Comparison of ENCODE assay signal across 9 cellular contexts in genomic region chr20:62928246-62928939, GRCh38. TPM values are rescaled to one million over a fixed set of nuclear protein-coding genes. Genes with fewer than 3 reads are reported as not detected.
A peak's percentile ranks its signal among the peaks of the same experiment; 100 is the strongest.
DNase-seq lines count a peak whose midpoint lies in the region; ATAC-seq, FAIRE-seq and TF ChIP-seq lines count a peak whose summit lies in the region.
"Had no signal": no experiment of that assay in that cellular context is flagged by ENCODE, and none has a peak within 500 bp of the region (broad histone marks: within the 10 kb centered on the region; RNA-seq: fewer than 3 reads in every experiment).

No MANE protein-coding gene starts in this region.

- peak overlapping the region; percentile 53 for H2AK5ac ChIP-seq in H1 (ENCODE audit: low read depth, low read length)

- no peak overlapping the region for H3K23ac ChIP-seq in H1 (ENCODE audit: insufficient read length)

- H3K27ac ChIP-seq in BLaER1 (peak overlapping the region; percentile 64), H1 (ENCODE audit: low read depth, low read length) (peak overlapping the region; percentile 78)

- H3K4me2 ChIP-seq in BLaER1 (peak overlapping the region; percentile 97), H1 (ENCODE audit: insufficient read depth in 1 of 2, low read depth in 2 of 2, low read length in 2 of 2) (peak overlapping the region; percentile 99 to 100)

- no peak overlapping the region for H4K5ac ChIP-seq in H1 (ENCODE audit: insufficient read length, low read depth, low read length)

- TF ChIP-seq RAD21 in H1 (IDR thresholded peaks at IDR 0.05 in 1 of 2, conservative IDR thresholded peaks at IDR 0.05 in 1 of 2; ENCODE audit: low read depth in 2 of 2, low read length in 2 of 2) = no peak

- H3K4me3 ChIP-seq in BLaER1 (peak overlapping the region; percentile 83), NT2/D1 (ENCODE audit: insufficient read length, low read depth) (peak overlapping the region; percentile 85), H1 (ENCODE audit: extremely low read depth in 1 of 4, insufficient read depth in 2 of 4, low read depth in 3 of 4, low read length in 4 of 4) (peak overlapping the region; percentile 76 to 99 (median 94))

- H3K27ac Mint-ChIP-seq in naive B cell = peak overlapping the region; percentile 90 to 96 (median 94)

- no peaks in the 10 kb centered on the region for H3K27me3 Mint-ChIP-seq in naive B cell

- peak overlapping the region; percentile 55; the same call in 1 of the 2 replicates for H2BK20ac ChIP-seq in H1 (ENCODE audit: low read length)

- peak overlapping the region; percentile 97; the same call in 1 of the 2 replicates for H2BK12ac ChIP-seq in H1 (ENCODE audit: low read depth, low read length)

- no peak for TF ChIP-seq CTCF in H1 (IDR thresholded peaks at IDR 0.05; ENCODE audit: control extremely low read depth in 1 of 3, insufficient read depth in 1 of 3, low read depth in 1 of 3, low read length in 3 of 3)

- H3K4me1 ChIP-seq in BLaER1 = peaks cover 82% of the 10 kb centered on the region
- H3K4me1 ChIP-seq in NT2/D1 (ENCODE audit: insufficient read depth, insufficient read length) = peaks cover 3% of the 10 kb centered on the region
- H3K4me1 ChIP-seq in H1 (replicated peaks in 1 of 4; ENCODE audit: control insufficient read depth in 3 of 4, insufficient read depth in 4 of 4, low read length in 3 of 4) = peaks cover 9 to 43% (median 22%) of the 10 kb centered on the region in 4 experiments

- H3K36me3 ChIP-seq in BLaER1 = peaks cover 16% of the 10 kb centered on the region
- H3K36me3 ChIP-seq in NT2/D1 (ENCODE audit: insufficient read depth, insufficient read length, low read length) = peaks cover 34% of the 10 kb centered on the region
- peaks cover 0 to 3% (median 0%) of the 10 kb centered on the region in 4 experiments; a peak in 1 of 8 replicates for H3K36me3 ChIP-seq in H1 (ENCODE audit: control insufficient read depth in 2 of 4, insufficient read depth in 4 of 4, low read length in 3 of 4)

- H3K27me3 ChIP-seq in BLaER1 (no peaks in the 10 kb centered on the region), NT2/D1 (ENCODE audit: insufficient read depth, insufficient read length) (no peaks in the 10 kb centered on the region), H1 (replicated peaks in 1 of 4; ENCODE audit: control insufficient read depth in 3 of 4, extremely low read depth in 1 of 4, insufficient read depth in 3 of 4, low read length in 3 of 4) (no peaks in the 10 kb centered on the region)

- H3K14ac ChIP-seq in H1 (ENCODE audit: insufficient read length) = no peak overlapping the region

- peak; percentile 83 for DNase-seq in NT2/D1 (ENCODE audit: low read depth, low spot score)
- no peak for DNase-seq in H1 (ENCODE audit: low read depth in 1 of 2, low spot score in 2 of 2)
- no peak for DNase-seq in naive B cell
- DNase-seq in NCI-H146 treated with DMSO at 0.1 percent for 48 hours (lab: John Stamatoyannopoulos, UW; ENCODE audit: unreplicated experiment) = no peak
- no peak for DNase-seq in T1000 (lab: John Stamatoyannopoulos, UW)
- DNase-seq: NCI-H446 had no signal

- 0 out of 3 replicates have a peak, but pooled peaks of 1 of the 2 experiments have one; percentile 23 for TF ChIP-seq EP300 in H1 (IDR thresholded peaks at IDR 0.05; ENCODE audit: borderline replicate concordance in 1 of 2, low read depth in 2 of 2, low read length in 2 of 2)

- H3K9me3 Mint-ChIP-seq in naive B cell = no peaks in the 10 kb centered on the region

- WGBS in H1 (ENCODE audit: extremely low coverage in 1 of 2, insufficient coverage in 1 of 2, insufficient read length in 1 of 2, insufficient replicate concordance in 2 of 2, low coverage in 1 of 2, low lambda C conversion rate in 2 of 2, missing lambda C conversion rate in 1 of 2), 2 experiments = 4% methylated on average over 14 of the region's 14 CpGs; no CpG with 5 or more reads in 1 of the 2 experiments

- H4K91ac ChIP-seq in H1 (replicated peaks; ENCODE audit: insufficient read length, low read length) = peak overlapping the region; percentile 53

- CTCF ChIA-PET in H1 (lab: Charles Lee; ENCODE audit: partially characterized antibody) = interaction anchor here (0.7 to 4.2 kb wide), 10 partner anchors 8 to 119 kb away, joined by 3 to 32 read pairs (median 6); partner anchors contain the start of gene GID8

- H3K36me3 Mint-ChIP-seq in naive B cell = no peaks in the 10 kb centered on the region

- H3K79me2 ChIP-seq in H1 (ENCODE audit: control insufficient read depth in 1 of 2, insufficient read depth in 2 of 2, low read length in 2 of 2) = peaks cover 56 to 84% of the 10 kb centered on the region in 2 experiments

- POLR2A ChIA-PET in H1 (lab: Charles Lee; ENCODE audit: partially characterized antibody) = interaction anchor here (1.0 to 20.3 kb wide), 16 partner anchors 8 to 363 kb away, joined by 3 to 363 read pairs (median 5); partner anchors contain the start of genes BHLHE23, GID8 and SLC17A9

- no peak overlapping the region for H2AFZ ChIP-seq in H1 (ENCODE audit: low read length)

- TF ChIP-seq POLR2A in H1 (IDR thresholded peaks at IDR 0.05; ENCODE audit: control extremely low read depth in 1 of 2, low read depth in 2 of 2, low read length in 2 of 2) = peak; percentile 49 to 82

- H2BK5ac ChIP-seq in H1 (ENCODE audit: low read depth, low read length) = peak overlapping the region; percentile 97

- H3K4me3 Mint-ChIP-seq in naive B cell = peak overlapping the region; percentile 86 to 98 (median 93)

- H3K9ac ChIP-seq in BLaER1 = peak overlapping the region; percentile 76
- H3K9ac ChIP-seq in NT2/D1 (ENCODE audit: insufficient read length, low read depth) = peak overlapping the region; percentile 98
- H3K9ac ChIP-seq in H1 (replicated peaks in 1 of 4; ENCODE audit: extremely low read depth in 1 of 4, low read depth in 3 of 4, low read length in 3 of 4) = peak overlapping the region; percentile 15 to 89 (median 58)

- H3K56ac ChIP-seq in H1 (replicated peaks; ENCODE audit: insufficient read length, low read depth, low read length) = peak overlapping the region; percentile 87

- no peak overlapping the region for H4K8ac ChIP-seq in H1 (ENCODE audit: extremely low read depth, insufficient read depth, low read length)

- ATAC-seq in naive B cell (ENCODE audit: low read depth in 2 of 2) (no peak), GM18870 (IDR thresholded peaks at IDR 0.05; ENCODE audit: unreplicated experiment) (no peak), HG02852 (IDR thresholded peaks at IDR 0.05; ENCODE audit: unreplicated experiment) (no peak)

- peaks cover 40 to 74% (median 65%) of the 10 kb centered on the region in 3 donors for H3K4me1 Mint-ChIP-seq in naive B cell

- H3K23me2 ChIP-seq in H1 (ENCODE audit: low read depth, low read length) = peaks cover 28% of the 10 kb centered on the region

- peaks cover 2% of the 10 kb centered on the region; the same call in 1 of the 2 replicates for H3K79me1 ChIP-seq in H1 (ENCODE audit: low read depth, low read length)

- peak overlapping the region; percentile 86; the same call in 1 of the 2 replicates for H3K18ac ChIP-seq in H1 (ENCODE audit: extremely low read depth, low read length)

- no peak for FAIRE-seq in H1 (lab: Jason Lieb, UNC)

- H3K9me3 ChIP-seq in BLaER1 (no peaks in the 10 kb centered on the region), NT2/D1 (ENCODE audit: insufficient read depth, low read length) (no peaks in the 10 kb centered on the region), H1 (ENCODE audit: insufficient read depth in 2 of 2, low read depth in 1 of 2, low read length in 1 of 2) (no peaks in the 10 kb centered on the region)

- peak overlapping the region; percentile 7 for H2BK120ac ChIP-seq in H1 (replicated peaks; ENCODE audit: low read depth, low read length)

- H2BK15ac ChIP-seq in H1 (ENCODE audit: low read length) = peak overlapping the region; percentile 96

- no peak overlapping the region for H3K4ac ChIP-seq in H1 (replicated peaks; ENCODE audit: insufficient read length, low read depth, low read length)

- peaks cover 95% of the 10 kb centered on the region for H4K20me1 ChIP-seq in BLaER1
- H4K20me1 ChIP-seq in H1 (replicated peaks in 1 of 2; ENCODE audit: control insufficient read depth in 1 of 2, insufficient read depth in 2 of 2, low read length in 2 of 2) = peaks cover 29 to 31% of the 10 kb centered on the region in 2 experiments

TF ChIP-seq in H1, 55 proteins besides CTCF, POLR2A, EP300 and RAD21 (continues in another document):
- no peak for TF ChIP-seq POU5F1 (IDR thresholded peaks at IDR 0.05; ENCODE audit: low read depth, low read length)

RNA-seq across cellular contexts. Expression of gene DIDO1, which starts 2.1 kb away (rescaled TPM):
- total RNA-seq in H1 (2021; fragmentation: NEBNext Ultra II Directional; extraction: Animal tissue kit (Norgen Biotek cat#: 25700)) = 82.8 and 83.2 TPM in 2 replicates
- 53.6 and 58.8 TPM in 2 replicates for polyA plus RNA-seq in H1 (2011; rRNA removed)
- polyA plus RNA-seq in H1 (2011; cell fraction: cytosol; rRNA removed) = 66.3 TPM
- polyA plus RNA-seq in H1 (2011; cell fraction: nucleus; rRNA removed) = 116 TPM
- 47.3 to 53.1 TPM (median 49.3 TPM) in 4 replicates for polyA plus RNA-seq in H1 (2012, experiment 1 of 2)
- 13.9 TPM for polyA plus RNA-seq in H1 (2012, experiment 2 of 2)
- 63.3 TPM for polyA plus RNA-seq in H1 (2013, experiment 1 of 2)
- 61.2 TPM for polyA plus RNA-seq in H1 (2013, experiment 2 of 2)
- polyA minus RNA-seq in H1 (2011; rRNA and poly(A)+ RNA removed) = 46.3 and 51.4 TPM in 2 replicates
- polyA minus RNA-seq in H1 (2011; cell fraction: cytosol; rRNA and poly(A)+ RNA removed) = 31.8 TPM
- 65.1 TPM for polyA minus RNA-seq in H1 (2011; cell fraction: nucleus; rRNA and poly(A)+ RNA removed)
- polyA plus RNA-seq in naive B cell (ENCODE audit: low read depth in 6 of 6) = 10 to 100 TPM; 24.3 to 39.9 (median 28.3) TPM

RNA-seq across cellular contexts. Expression of gene GID8, which starts 9.6 kb away (rescaled TPM):
- total RNA-seq in H1 (2021; fragmentation: NEBNext Ultra II Directional; extraction: Animal tissue kit (Norgen Biotek cat#: 25700)) = 72.9 and 73.1 TPM in 2 replicates
- polyA plus RNA-seq in H1 (2011; rRNA removed) = 39.7 and 40.7 TPM in 2 replicates
- 44.1 TPM for polyA plus RNA-seq in H1 (2011; cell fraction: cytosol; rRNA removed)
- polyA plus RNA-seq in H1 (2011; cell fraction: nucleus; rRNA removed) = 33.3 TPM
- polyA plus RNA-seq in H1 (2012, experiment 1 of 2) = 43.9 to 48.5 TPM (median 46.8 TPM) in 4 replicates
- 28.5 TPM for polyA plus RNA-seq in H1 (2012, experiment 2 of 2)
- 46.0 TPM for polyA plus RNA-seq in H1 (2013, experiment 1 of 2)
- polyA plus RNA-seq in H1 (2013, experiment 2 of 2) = 45.2 TPM
- 51.3 and 52.9 TPM in 2 replicates for polyA minus RNA-seq in H1 (2011; rRNA and poly(A)+ RNA removed)
- 29.9 TPM for polyA minus RNA-seq in H1 (2011; cell fraction: cytosol; rRNA and poly(A)+ RNA removed)
- polyA minus RNA-seq in H1 (2011; cell fraction: nucleus; rRNA and poly(A)+ RNA removed) = 23.9 TPM
- polyA plus RNA-seq in naive B cell (ENCODE audit: low read depth in 6 of 6) = 10 to 100 TPM; 15.7 to 19.7 (median 17.8) TPM

RNA-seq across cellular contexts. Expression of gene SLC17A9, which starts 24.1 kb away (rescaled TPM):
- total RNA-seq in H1 (2021; fragmentation: NEBNext Ultra II Directional; extraction: Animal tissue kit (Norgen Biotek cat#: 25700)) = 31.1 and 35.2 TPM in 2 replicates
- polyA plus RNA-seq in H1 (2011; rRNA removed) = 23.5 and 39.6 TPM in 2 replicates
- polyA plus RNA-seq in H1 (2011; cell fraction: cytosol; rRNA removed) = 26.0 TPM
- polyA plus RNA-seq in H1 (2011; cell fraction: nucleus; rRNA removed) = 178 TPM
- polyA plus RNA-seq in H1 (2012, experiment 1 of 2) = 15.9 to 29.2 TPM (median 25.3 TPM) in 4 replicates
- 17.4 TPM for polyA plus RNA-seq in H1 (2012, experiment 2 of 2)
- polyA plus RNA-seq in H1 (2013, experiment 1 of 2) = 44.3 TPM
- polyA plus RNA-seq in H1 (2013, experiment 2 of 2) = 44.7 TPM
- polyA minus RNA-seq in H1 (2011; rRNA and poly(A)+ RNA removed) = 6.0 and 6.5 TPM in 2 replicates
- polyA minus RNA-seq in H1 (2011; cell fraction: cytosol; rRNA and poly(A)+ RNA removed) = 10.4 TPM
- 14.7 TPM for polyA minus RNA-seq in H1 (2011; cell fraction: nucleus; rRNA and poly(A)+ RNA removed)
- polyA plus RNA-seq in naive B cell (ENCODE audit: low read depth in 6 of 6) = 1 to 10 TPM; 3.1 to 10.0 (median 5.1) TPM
